ENCODE assay signal across 8 cellular contexts in the genomic region with DNA sequence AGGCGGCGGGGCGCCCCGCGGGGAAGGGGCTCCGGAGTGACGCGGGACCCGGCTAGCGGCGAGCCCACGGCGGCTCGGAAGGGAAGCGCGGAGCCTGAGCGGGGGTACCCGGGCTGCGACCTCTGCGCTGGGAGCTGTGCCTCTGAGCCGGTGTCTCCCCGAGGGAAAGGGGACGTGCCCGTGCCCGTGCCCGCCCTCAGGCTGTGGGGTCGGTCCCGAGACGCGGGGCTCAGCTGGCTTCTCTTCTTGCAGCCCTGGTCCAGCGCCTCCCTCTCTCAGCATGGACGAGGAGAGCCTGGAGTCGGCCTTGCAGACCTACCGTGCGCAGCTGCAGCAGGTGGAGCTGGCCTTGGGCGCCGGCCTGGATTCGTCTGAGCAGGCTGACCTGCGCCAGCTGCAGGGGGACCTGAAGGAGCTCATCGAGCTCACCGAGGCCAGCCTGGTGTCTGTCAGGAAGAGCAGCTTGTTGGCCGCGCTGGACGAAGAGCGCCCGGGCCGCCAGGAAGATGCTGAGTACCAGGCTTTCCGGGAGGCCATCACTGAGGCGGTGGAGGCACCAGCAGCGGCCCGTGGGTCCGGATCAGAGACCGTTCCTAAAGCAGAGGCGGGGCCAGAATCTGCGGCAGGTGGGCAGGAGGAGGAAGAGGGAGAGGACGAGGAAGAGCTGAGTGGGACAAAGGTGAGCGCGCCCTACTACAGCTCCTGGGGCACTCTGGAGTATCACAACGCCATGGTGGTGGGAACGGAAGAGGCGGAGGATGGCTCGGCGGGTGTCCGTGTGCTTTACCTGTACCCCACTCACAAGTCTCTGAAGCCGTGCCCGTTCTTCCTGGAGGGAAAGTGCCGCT. TPM values are rescaled to one million over a fixed set of nuclear protein-coding genes. Genes with fewer than 3 reads are reported as not detected.
DNase-seq lines count a peak whose midpoint lies in the region; ATAC-seq and TF ChIP-seq lines count a peak whose summit lies in the region.

No MANE protein-coding gene starts in this region.

- TSS peak; percentile 30 for BruUV-seq in MCF 10A (replicated peaks; lab: Mats Ljungman, UMichigan)

- no peak for DNase-seq in AG04450 (ENCODE audit: low read depth, low spot score)
- no peak for DNase-seq in Jurkat, Clone E6-1 (ENCODE audit: low read depth, low spot score)
- DNase-seq in MCF 10A (ENCODE audit: unreplicated experiment), result no peak
- DNase-seq in left colon, result peak in 1 of 2 donors; percentile 28
- DNase-seq in substantia nigra (lab: John Stamatoyannopoulos, UW), result no peak
- no peak for DNase-seq in RPMI8226
- no peak for DNase-seq in stimulated activated CD4-positive, alpha-beta T cell treated with anti-CD3 and anti-CD28 coated beads, Interleukin-4, amount 100 ng/mL, for 24 hours

- ATAC-seq in GM19025 (IDR thresholded peaks at IDR 0.05; ENCODE audit: low read depth, unreplicated experiment), result peak; percentile 2
- peak; percentile 2 for ATAC-seq in left colon

- H3K27ac ChIP-seq in AG04450 (ENCODE audit: low read depth, low read length) (no peak overlapping the region), substantia nigra (ENCODE audit: low read depth, low read length, poor library complexity, severe bottlenecking) (peak overlapping the region; percentile 59)

- no peaks in the 10 kb centered on the region for H3K27me3 Mint-ChIP-seq in MCF 10A (ENCODE audit: insufficient read depth, unreplicated experiment)

- peak overlapping the region; percentile 86 for H3K4me3 Mint-ChIP-seq in MCF 10A (ENCODE audit: unreplicated experiment)

- intact Hi-C loops in MCF 10A (cut with micrococcal nuclease) (loop anchor here (5.0 kb wide), 2 partner anchors 249 to 264 kb away; a partner anchor contains a TSS), left colon (cut with DNase I, micrococcal nuclease) (no loop called here)

- TF ChIP-seq CTCF in AG04450 (IDR thresholded peaks at IDR 0.05; ENCODE audit: low read depth, low read length), result no peak
- no peak for TF ChIP-seq CTCF in MCF 10A (IDR thresholded peaks at IDR 0.05; ENCODE audit: unreplicated experiment)

- peaks cover 64% of the 10 kb centered on the region for H3K36me3 Mint-ChIP-seq in MCF 10A (ENCODE audit: insufficient read depth, unreplicated experiment)

- peaks cover 4% of the 10 kb centered on the region for H3K4me1 Mint-ChIP-seq in MCF 10A (ENCODE audit: insufficient read depth, unreplicated experiment)

- no peaks in the 10 kb centered on the region for H3K27me3 ChIP-seq in AG04450 (ENCODE audit: control insufficient read depth, insufficient read depth, low read length)

- H3K27ac Mint-ChIP-seq in MCF 10A (ENCODE audit: low read depth, unreplicated experiment), result peak overlapping the region; percentile 61

- CTCF ChIA-PET in AG04450 (lab: Charles Lee) (interaction anchor here (0.5 kb wide), 1 partner anchor 15 kb away, joined by 3 read pairs; no protein-coding TSS in a partner anchor), MCF 10A (lab: Yijun Ruan, JAX) (interaction anchor here (0.6 to 2.7 kb wide), 11 partner anchors 10 to 265 kb away, joined by 3 to 9 read pairs (median 3); a partner anchor contains a TSS)

- POLR2A ChIA-PET in AG04450 (lab: Yijun Ruan, JAX) (interaction anchor here (0.6 to 2.3 kb wide), 8 partner anchors 10 to 249 kb away, joined by 3 to 15 read pairs (median 4); a partner anchor contains a TSS), MCF 10A (lab: Yijun Ruan, JAX) (interaction anchor here (0.7 to 4.2 kb wide), 31 partner anchors 9 to 411 kb away, joined by 3 to 79 read pairs (median 6); a partner anchor contains a TSS)

- peaks cover 7% of the 10 kb centered on the region for H3K9me3 Mint-ChIP-seq in MCF 10A (ENCODE audit: unreplicated experiment)

- peaks cover 3% of the 10 kb centered on the region; the same call in 1 of the 2 replicates for H3K9me3 ChIP-seq in AG04450 (ENCODE audit: control insufficient read depth, insufficient read depth, low read length)

- H3K4me3 ChIP-seq in AG04450 (ENCODE audit: low read depth, low read length), result peak overlapping the region; percentile 81
- H3K4me3 ChIP-seq in Jurkat, Clone E6-1 (ENCODE audit: low read length), result peak overlapping the region; percentile 84

RNA-seq across cellular contexts. Expression of a gene that starts 0.7 kb away (rescaled TPM):
- 8.7 and 10.6 TPM in 2 replicates for polyA plus RNA-seq in AG04450 (2011; rRNA removed)
- 8.0 and 13.3 TPM in 2 replicates for polyA minus RNA-seq in AG04450 (2011; rRNA and poly(A)+ RNA removed)
- 33.0 TPM for polyA plus RNA-seq in Jurkat, Clone E6-1 (2012; ENCODE audit: insufficient read depth, insufficient read length)
- total RNA-seq in MCF 10A (2022) (19.5 and 22.2 TPM in 2 replicates), left colon (10 to 100 TPM; 31.4 to 32.4 TPM)

RNA-seq across cellular contexts. Expression of a gene that starts 0.7 kb away (rescaled TPM):
- 21.4 and 23.8 TPM in 2 replicates for polyA plus RNA-seq in AG04450 (2011; rRNA removed)
- 21.6 and 22.1 TPM in 2 replicates for polyA minus RNA-seq in AG04450 (2011; rRNA and poly(A)+ RNA removed)
- 41.0 TPM for polyA plus RNA-seq in Jurkat, Clone E6-1 (2012; ENCODE audit: insufficient read depth, insufficient read length)
- total RNA-seq in MCF 10A (2022) (60.1 and 65.4 TPM in 2 replicates), left colon (10 to 100 TPM; 52.2 to 69.5 TPM)

RNA-seq across cellular contexts. Expression of a gene that starts 12.1 kb away (rescaled TPM):
- 2.5 and 5.2 TPM in 2 replicates for polyA plus RNA-seq in AG04450 (2011; rRNA removed)
- 0.74 and 1.2 TPM in 2 replicates for polyA minus RNA-seq in AG04450 (2011; rRNA and poly(A)+ RNA removed)
- polyA plus RNA-seq in Jurkat, Clone E6-1 (2012; ENCODE audit: insufficient read depth, insufficient read length), result 4.7 TPM
- 12.3 and 24.4 TPM in 2 replicates for total RNA-seq in MCF 10A (2022)
- total RNA-seq in left colon, result 1 to 10 TPM in 1 of 2 donors, not detected in 1; 8.9 TPM

RNA-seq across cellular contexts. Expression of a gene that starts 27.9 kb away (rescaled TPM):
- polyA plus RNA-seq in AG04450 (2011; rRNA removed), result 1.5 and 1.8 TPM in 2 replicates
- polyA minus RNA-seq in AG04450 (2011; rRNA and poly(A)+ RNA removed), result 0.35 TPM in 1 of 2 replicates, not detected in the other
- polyA plus RNA-seq in Jurkat, Clone E6-1 (2012; ENCODE audit: insufficient read depth, insufficient read length), result 92.5 TPM
- total RNA-seq in MCF 10A (2022) (10.1 and 16.0 TPM in 2 replicates), left colon (10 to 100 TPM; 11.1 to 13.4 TPM)

RNA-seq across cellular contexts. Expression of a gene that starts 31.1 kb away (rescaled TPM):
- polyA plus RNA-seq in AG04450 (2011; rRNA removed), result 26.0 and 27.6 TPM in 2 replicates
- 11.8 and 21.7 TPM in 2 replicates for polyA minus RNA-seq in AG04450 (2011; rRNA and poly(A)+ RNA removed)
- 74.8 TPM for polyA plus RNA-seq in Jurkat, Clone E6-1 (2012; ENCODE audit: insufficient read depth, insufficient read length)
- total RNA-seq in MCF 10A (2022) (85.0 and 105 TPM in 2 replicates), left colon (10 to 100 TPM; 41.2 to 48.0 TPM)
